Comparison of ENCODE assay signal across 19 cellular contexts in the genomic region with DNA sequence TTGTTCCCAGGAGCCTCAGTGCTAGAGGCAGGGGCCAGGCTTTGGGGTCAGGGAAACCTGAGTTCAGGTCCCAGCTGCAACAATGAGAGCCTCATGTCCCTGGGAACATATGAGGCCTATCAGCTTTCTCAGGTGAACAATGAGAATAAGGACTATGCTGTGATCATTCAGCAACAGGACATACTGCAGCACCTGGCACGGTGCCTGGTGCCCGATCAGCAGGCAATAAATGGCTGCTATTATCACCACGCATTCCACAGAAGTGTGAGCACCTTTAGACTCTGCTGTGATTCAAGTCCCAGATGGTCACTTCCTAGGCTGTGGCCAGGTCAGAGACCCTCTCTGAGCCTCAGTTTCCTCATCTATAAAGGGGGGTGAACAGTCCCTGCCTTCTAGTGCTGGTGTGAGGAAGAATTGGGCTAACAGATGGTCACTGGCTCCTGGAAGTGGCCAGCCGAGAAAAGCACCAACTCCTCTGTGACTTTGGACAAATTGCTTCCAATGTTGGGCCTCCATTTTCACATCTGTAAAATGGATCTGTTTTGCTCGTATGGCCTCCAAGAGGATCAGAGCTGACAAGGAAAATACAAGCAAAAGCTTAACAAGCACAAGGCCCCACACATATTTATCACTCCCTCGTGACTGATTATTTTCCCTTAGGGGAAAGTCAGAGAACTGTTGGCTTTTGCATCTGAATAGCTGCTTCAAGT. TPM values are rescaled to one million over a fixed set of nuclear protein-coding genes. Genes with fewer than 3 reads are reported as not detected.
DNase-seq lines count a peak whose midpoint lies in the region; ATAC-seq and TF ChIP-seq lines count a peak whose summit lies in the region.
"Had no signal": no experiment of that assay in that cellular context is flagged by ENCODE, and none has a peak within 500 bp of the region (broad histone marks: within the 10 kb centered on the region; RNA-seq: fewer than 3 reads in every experiment).

No MANE protein-coding gene starts in this region.

- peak overlapping the region; percentile 15 for H3K18ac ChIP-seq in mesendoderm (ENCODE audit: low read length)

- H2BK120ac ChIP-seq in mesendoderm (ENCODE audit: low read depth, low read length) = no peak overlapping the region

- no peaks in the 10 kb centered on the region for H3K79me1 ChIP-seq in mesendoderm (ENCODE audit: low read length)

- no peak overlapping the region for H2AK5ac ChIP-seq in mesendoderm (ENCODE audit: low read length)

- H3K4me3 ChIP-seq in body of pancreas (no peak overlapping the region), mesendoderm (ENCODE audit: low read length) (no peak overlapping the region), heart right ventricle (no peak overlapping the region)
- H3K4me3 ChIP-seq: esophagus muscularis mucosa, GM12878, GM23248 had no signal

- H3K9me3 ChIP-seq in body of pancreas (no peaks in the 10 kb centered on the region), heart right ventricle (no peaks in the 10 kb centered on the region)
- H3K9me3 ChIP-seq: esophagus muscularis mucosa had no signal

- no peak overlapping the region for H2BK15ac ChIP-seq in mesendoderm (replicated peaks; ENCODE audit: low read depth)

- peak; percentile 66 for DNase-seq in DMS153 (lab: John Stamatoyannopoulos, UW)
- peak; percentile 61 for DNase-seq in NCI-H2171 treated with DMSO at 0.1 percent for 48 hours (lab: John Stamatoyannopoulos, UW)
- peak; percentile 24 to 56 (median 46) for DNase-seq in body of pancreas
- no peak for DNase-seq in mesendoderm
- DNase-seq in SW 1271 (lab: John Stamatoyannopoulos, UW) = no peak
- DNase-seq in NCI-H510A treated with DMSO at 0.1 percent for 48 hours (lab: John Stamatoyannopoulos, UW) = no peak
- no peak for DNase-seq in heart right ventricle
- DNase-seq in iPS-NIHi11 (ENCODE audit: low spot score) = no peak
- DNase-seq: activated CD8-positive, alpha-beta memory T cell treated with anti-CD3 and anti-CD28 coated beads, Interleukin-2, amount 10 ng/mL, durations not matched to agents 7 days and 5 days; aorta; effector CD8-positive, alpha-beta T cell; GM23248; KBM-7; midbrain; nephron progenitor cell had no signal

- peak overlapping the region; percentile 63 for H3K4ac ChIP-seq in mesendoderm (ENCODE audit: low read depth, low read length)

- H3K56ac ChIP-seq in mesendoderm (ENCODE audit: low read length) = peak overlapping the region; percentile 36

- peaks cover 18% of the 10 kb centered on the region for H3K4me1 ChIP-seq in body of pancreas
- H3K4me1 ChIP-seq in mesendoderm (ENCODE audit: control insufficient read depth, low read depth, low read length) = no peaks in the 10 kb centered on the region
- peaks cover 0 to 10% (median 0%) of the 10 kb centered on the region in 9 donors for H3K4me1 ChIP-seq in heart right ventricle

- TF ChIP-seq POLR2A in body of pancreas (IDR thresholded peaks at IDR 0.05) = no peak

- H3K4me2 ChIP-seq in mesendoderm (ENCODE audit: low read length) = no peak overlapping the region

- no peak overlapping the region for H3K23ac ChIP-seq in mesendoderm (ENCODE audit: low read length)

- TF ChIP-seq CTCF in body of pancreas (IDR thresholded peaks at IDR 0.05) (no peak), heart right ventricle (IDR thresholded peaks at IDR 0.05) (no peak)

- intact Hi-C loops in body of pancreas (cut with DNase I) (no loop called here), heart right ventricle (cut with DNase I) (no loop called here)

- no peak overlapping the region for H4K5ac ChIP-seq in mesendoderm (ENCODE audit: low read length)

- peak overlapping the region; percentile 33 for H2BK5ac ChIP-seq in mesendoderm (ENCODE audit: low read length)

- H3K79me2 ChIP-seq in mesendoderm (ENCODE audit: control insufficient read depth, insufficient read depth, low read length) = no peaks in the 10 kb centered on the region

- ATAC-seq in body of pancreas (peak; percentile 68), heart right ventricle (no peak)
- ATAC-seq: activated CD8-positive, alpha-beta memory T cell treated with anti-CD3 and anti-CD28 coated beads, Interleukin-2, amount 10 ng/mL, durations not matched to agents 7 days and 5 days; GM12878 had no signal

- H3K9ac ChIP-seq in mesendoderm (ENCODE audit: low read length) = no peak overlapping the region
- H3K9ac ChIP-seq: GM23248 had no signal

- H4K8ac ChIP-seq in mesendoderm (ENCODE audit: low read depth, low read length) = no peak overlapping the region

- H3K27ac ChIP-seq in body of pancreas = peak overlapping the region; percentile 57 to 75 (median 64)
- H3K27ac ChIP-seq in mesendoderm (ENCODE audit: low read depth, low read length) = no peak overlapping the region
- no peak overlapping the region for H3K27ac ChIP-seq in heart right ventricle
- H3K27ac ChIP-seq: C4-2B, esophagus muscularis mucosa, GM23248 had no signal

- H3K36me3 ChIP-seq in body of pancreas (replicated peaks in 1 of 2; ENCODE audit: insufficient read depth in 1 of 2, low read depth in 2 of 2) (no peaks in the 10 kb centered on the region), mesendoderm (ENCODE audit: control insufficient read depth, insufficient read depth, low read length) (no peaks in the 10 kb centered on the region), heart right ventricle (no peaks in the 10 kb centered on the region)
- H3K36me3 ChIP-seq: esophagus muscularis mucosa had no signal

- H3K27me3 ChIP-seq in body of pancreas (no peaks in the 10 kb centered on the region), mesendoderm (ENCODE audit: insufficient read depth, low read length, poor library complexity) (no peaks in the 10 kb centered on the region), heart right ventricle (peaks cover 0 to 10% (median 0%) of the 10 kb centered on the region in 7 donors)

- WGBS in body of pancreas, 2 donors = 42 to 52% methylated on average over 6 of the region's 6 CpGs
- WGBS in mesendoderm (ENCODE audit: extremely low coverage, insufficient coverage, low lambda C conversion rate) = no CpG with 5 or more reads among the region's 6 CpGs
- WGBS in heart right ventricle, 2 donors = 59 to 63% methylated on average over 6 of the region's 6 CpGs

RNA-seq across cellular contexts. Expression of a gene that starts 1.0 kb away (rescaled TPM):
- 1 to 10 TPM; 3.3 to 5.2 TPM for total RNA-seq in body of pancreas
- polyA plus RNA-seq in mesendoderm (2013, experiment 1 of 2) = 1.2 TPM
- 1.0 TPM for polyA plus RNA-seq in mesendoderm (2013, experiment 2 of 2)
- total RNA-seq in heart right ventricle = under 1 TPM in 3 of 10 donors, not detected in 7; 0.11 to 0.50 (median 0.16) TPM
- under 1 TPM; 0.06 to 0.59 TPM for polyA plus RNA-seq in heart right ventricle
- total RNA-seq: activated CD8-positive, alpha-beta memory T cell treated with anti-CD3 and anti-CD28 coated beads, Interleukin-2, amount 10 ng/mL, durations not matched to agents 7 days and 5 days; activated T-helper 1 cell treated with anti-CD3 and anti-CD28 coated beads, Interleukin-12 subunit alpha, Interleukin-12 subunit beta, Interleukin-2, Interleukin-4 antibody, amounts not matched to agents 30 ng/mL and 10 ng/mL and 1 ng/mL, durations not matched to agents 14 hours and 24 hours and 36 hours; GM12878; GM23248 had no signal
- polyA plus RNA-seq: GM23248 had no signal

Comparison
In these comparisons a context has a peak if more than half of its experiments do, and no peak if none do; other contexts are left out.
1. DNase-seq: peak in DMS153 (single experiment), NCI-H2171 treated with DMSO at 0.1 percent for 48 hours (single experiment) and body of pancreas (4 of 4); none in mesendoderm (single experiment), SW 1271 (0 of 2), NCI-H510A treated with DMSO at 0.1 percent for 48 hours (single experiment), heart right ventricle (0 of 2) and iPS-NIHi11 (single experiment).
2. H3K27ac ChIP-seq: peak in body of pancreas (4 of 4); none in mesendoderm (single experiment) and heart right ventricle (0 of 10).